In genomic region chr22:41300661-41301060, GRCh38 we compare ENCODE assay signal across 8 cellular contexts. TPM values are rescaled to one million over a fixed set of nuclear protein-coding genes. Genes with fewer than 3 reads are reported as not detected.
DNase-seq lines count a peak whose midpoint lies in the region; ATAC-seq and TF ChIP-seq lines count a peak whose summit lies in the region.

No MANE protein-coding gene starts in this region.

- no peak for TF ChIP-seq CTCF in lower leg skin (IDR thresholded peaks at IDR 0.05)

- no peak overlapping the region for H3K9ac ChIP-seq in iPS-15b (ENCODE audit: low read depth, low read length)

- peaks cover 11% of the 10 kb centered on the region for H3K36me3 Mint-ChIP-seq in activated T-helper 1 cell treated with anti-CD3 and anti-CD28 coated beads, Interleukin-12 subunit alpha, Interleukin-12 subunit beta, Interleukin-2, Interleukin-4 antibody, amounts not matched to agents 30 ng/mL and 10 ng/mL and 1 ng/mL, durations not matched to agents 14 hours and 24 hours and 36 hours (ENCODE audit: low read depth)
- peaks cover 0 to 10% of the 10 kb centered on the region in 2 donors for H3K36me3 Mint-ChIP-seq in stimulated activated naive B cell treated with anti-CD40 and anti-IgM and Interleukin-4, amounts not matched to agents 10 μg/mL and 1 μg/mL and 100 μg/mL, for 72 hours

- peaks cover 11% of the 10 kb centered on the region for H3K4me1 ChIP-seq in iPS-15b (ENCODE audit: control insufficient read depth, insufficient read depth, low read length)

- peak overlapping the region; percentile 85 for H3K4me3 Mint-ChIP-seq in activated T-helper 1 cell treated with anti-CD3 and anti-CD28 coated beads, Interleukin-12 subunit alpha, Interleukin-12 subunit beta, Interleukin-2, Interleukin-4 antibody, amounts not matched to agents 30 ng/mL and 10 ng/mL and 1 ng/mL, durations not matched to agents 14 hours and 24 hours and 36 hours
- peak overlapping the region; percentile 72 to 85 for H3K4me3 Mint-ChIP-seq in stimulated activated naive B cell treated with anti-CD40 and anti-IgM and Interleukin-4, amounts not matched to agents 10 μg/mL and 1 μg/mL and 100 μg/mL, for 72 hours

- intact Hi-C loops in activated T-helper 1 cell treated with anti-CD3 and anti-CD28 coated beads, Interleukin-12 subunit alpha, Interleukin-12 subunit beta, Interleukin-2, Interleukin-4 antibody, amounts not matched to agents 30 ng/mL and 10 ng/mL and 1 ng/mL, durations not matched to agents 14 hours and 24 hours and 36 hours (cut with micrococcal nuclease), result loop anchor here (1.0 to 5.0 kb wide), 4 partner anchors 14 to 443 kb away; partner anchors contain the start of genes EP300, RANGAP1, ST13 and TEF
- intact Hi-C loops in lower leg skin (cut with DNase I; ENCODE audit: low total_unique reads), result no loop called here

- H3K27ac Mint-ChIP-seq in activated T-helper 1 cell treated with anti-CD3 and anti-CD28 coated beads, Interleukin-12 subunit alpha, Interleukin-12 subunit beta, Interleukin-2, Interleukin-4 antibody, amounts not matched to agents 30 ng/mL and 10 ng/mL and 1 ng/mL, durations not matched to agents 14 hours and 24 hours and 36 hours, result peak overlapping the region; percentile 82
- peak overlapping the region; percentile 86 for H3K27ac Mint-ChIP-seq in stimulated activated naive B cell treated with anti-CD40 and anti-IgM and Interleukin-4, amounts not matched to agents 10 μg/mL and 1 μg/mL and 100 μg/mL, for 72 hours

- peak; percentile 23 for DNase-seq in NCI-H82 (lab: John Stamatoyannopoulos, UW)
- DNase-seq in NCI-H82 treated with DMSO at 0.1 percent for 48 hours (lab: John Stamatoyannopoulos, UW; ENCODE audit: unreplicated experiment), result no peak
- DNase-seq in activated T-helper 1 cell treated with anti-CD3 and anti-CD28 coated beads, Interleukin-12 subunit alpha, Interleukin-12 subunit beta, Interleukin-2, Interleukin-4 antibody, amounts not matched to agents 30 ng/mL and 10 ng/mL and 1 ng/mL, durations not matched to agents 14 hours and 24 hours and 36 hours (ENCODE audit: low spot score), result no peak
- DNase-seq in stimulated activated naive B cell treated with anti-CD40 and anti-IgM and Interleukin-4, amounts not matched to agents 10 μg/mL and 1 μg/mL and 100 μg/mL, for 72 hours, result no peak
- DNase-seq in lower leg skin (ENCODE audit: low spot score in 2 of 2), result no peak

- no peaks in the 10 kb centered on the region for H3K27me3 ChIP-seq in iPS-15b (ENCODE audit: control insufficient read depth, insufficient read depth, low read length)

- H3K9me3 ChIP-seq in iPS-15b (ENCODE audit: control insufficient read depth, insufficient read depth, low read length), result no peaks in the 10 kb centered on the region

- peaks cover 5% of the 10 kb centered on the region for H3K36me3 ChIP-seq in iPS-15b (ENCODE audit: control insufficient read depth, insufficient read depth, low read length)

- no peak for TF ChIP-seq POLR2A in lower leg skin (IDR thresholded peaks at IDR 0.05)

- H3K4me3 ChIP-seq in iPS-15b (ENCODE audit: low read depth, low read length) (peak overlapping the region; percentile 63), lower leg skin (ENCODE audit: low read depth, poor library complexity, severe bottlenecking) (no peak overlapping the region)

- no peaks in the 10 kb centered on the region for H3K9me3 Mint-ChIP-seq in activated T-helper 1 cell treated with anti-CD3 and anti-CD28 coated beads, Interleukin-12 subunit alpha, Interleukin-12 subunit beta, Interleukin-2, Interleukin-4 antibody, amounts not matched to agents 30 ng/mL and 10 ng/mL and 1 ng/mL, durations not matched to agents 14 hours and 24 hours and 36 hours
- no peaks in the 10 kb centered on the region for H3K9me3 Mint-ChIP-seq in stimulated activated naive B cell treated with anti-CD40 and anti-IgM and Interleukin-4, amounts not matched to agents 10 μg/mL and 1 μg/mL and 100 μg/mL, for 72 hours

- no peak for ATAC-seq in stimulated activated naive B cell treated with anti-CD40 and anti-IgM and Interleukin-4, amounts not matched to agents 10 μg/mL and 1 μg/mL and 100 μg/mL, for 72 hours (replicated peaks)
- ATAC-seq in GM19463 (IDR thresholded peaks at IDR 0.05; ENCODE audit: unreplicated experiment) (no peak), HG03039 (IDR thresholded peaks at IDR 0.05; ENCODE audit: unreplicated experiment) (no peak)

- 28 to 34% methylated on average over 7 of the region's 7 CpGs for WGBS in lower leg skin, 2 donors

- no peaks in the 10 kb centered on the region for H3K27me3 Mint-ChIP-seq in activated T-helper 1 cell treated with anti-CD3 and anti-CD28 coated beads, Interleukin-12 subunit alpha, Interleukin-12 subunit beta, Interleukin-2, Interleukin-4 antibody, amounts not matched to agents 30 ng/mL and 10 ng/mL and 1 ng/mL, durations not matched to agents 14 hours and 24 hours and 36 hours (ENCODE audit: insufficient read depth)
- H3K27me3 Mint-ChIP-seq in stimulated activated naive B cell treated with anti-CD40 and anti-IgM and Interleukin-4, amounts not matched to agents 10 μg/mL and 1 μg/mL and 100 μg/mL, for 72 hours, result no peaks in the 10 kb centered on the region

- H3K4me1 Mint-ChIP-seq in activated T-helper 1 cell treated with anti-CD3 and anti-CD28 coated beads, Interleukin-12 subunit alpha, Interleukin-12 subunit beta, Interleukin-2, Interleukin-4 antibody, amounts not matched to agents 30 ng/mL and 10 ng/mL and 1 ng/mL, durations not matched to agents 14 hours and 24 hours and 36 hours (ENCODE audit: low read depth), result peaks cover 32% of the 10 kb centered on the region
- peaks cover 21 to 36% of the 10 kb centered on the region in 2 donors for H3K4me1 Mint-ChIP-seq in stimulated activated naive B cell treated with anti-CD40 and anti-IgM and Interleukin-4, amounts not matched to agents 10 μg/mL and 1 μg/mL and 100 μg/mL, for 72 hours

RNA-seq across cellular contexts. Expression of gene ZC3H7B, which starts 0.7 kb away (rescaled TPM):
- 77.1 and 79.0 TPM in 2 replicates for total RNA-seq in activated T-helper 1 cell treated with anti-CD3 and anti-CD28 coated beads, Interleukin-12 subunit alpha, Interleukin-12 subunit beta, Interleukin-2, Interleukin-4 antibody, amounts not matched to agents 30 ng/mL and 10 ng/mL and 1 ng/mL, durations not matched to agents 14 hours and 24 hours and 36 hours
- total RNA-seq in lower leg skin, result 10 to 100 TPM; 19.9 to 39.9 (median 31.2) TPM

RNA-seq across cellular contexts. Expression of gene RANGAP1, which starts 14.7 kb away (rescaled TPM):
- total RNA-seq in activated T-helper 1 cell treated with anti-CD3 and anti-CD28 coated beads, Interleukin-12 subunit alpha, Interleukin-12 subunit beta, Interleukin-2, Interleukin-4 antibody, amounts not matched to agents 30 ng/mL and 10 ng/mL and 1 ng/mL, durations not matched to agents 14 hours and 24 hours and 36 hours, result 197 and 199 TPM in 2 replicates
- total RNA-seq in lower leg skin, result 100 to 1,000 TPM; 119 to 150 (median 121) TPM

RNA-seq across cellular contexts. Expression of gene CHADL, which starts 59.9 kb away (rescaled TPM):
- 0.36 and 0.66 TPM in 2 replicates for total RNA-seq in activated T-helper 1 cell treated with anti-CD3 and anti-CD28 coated beads, Interleukin-12 subunit alpha, Interleukin-12 subunit beta, Interleukin-2, Interleukin-4 antibody, amounts not matched to agents 30 ng/mL and 10 ng/mL and 1 ng/mL, durations not matched to agents 14 hours and 24 hours and 36 hours
- 10 to 100 TPM; 10.5 to 16.3 (median 11.5) TPM for total RNA-seq in lower leg skin
